In genomic region chr11:64241175-64241429, GRCh38 we compare ENCODE assay signal across 6 cellular contexts. TPM values are rescaled to one million over a fixed set of nuclear protein-coding genes. Genes with fewer than 3 reads are reported as not detected.
DNase-seq lines count a peak whose midpoint lies in the region; ATAC-seq and TF ChIP-seq lines count a peak whose summit lies in the region.

No MANE protein-coding gene starts in this region.

- peak overlapping the region; percentile 92 to 97 for H3K27ac Mint-ChIP-seq in stimulated activated naive CD8-positive, alpha-beta T cell treated with anti-CD3 and anti-CD28 coated beads, Interleukin-15, amount 100 ng/mL, for 72 hours

- TF ChIP-seq CTCF in esophagus squamous epithelium (IDR thresholded peaks at IDR 0.05): no peak

- H3K4me1 ChIP-seq in HUES48 (ENCODE audit: control insufficient read depth, insufficient read depth, low read length) (peaks cover 4% of the 10 kb centered on the region), esophagus squamous epithelium (peaks cover 66 to 91% (median 69%) of the 10 kb centered on the region in 3 donors)

- TF ChIP-seq POLR2A in esophagus squamous epithelium (IDR thresholded peaks at IDR 0.05): no peak

- peak overlapping the region; percentile 81 for H3K9ac ChIP-seq in HUES48 (ENCODE audit: low read depth, low read length)

- H3K36me3 ChIP-seq in HUES48 (ENCODE audit: control insufficient read depth, insufficient read depth, low read length): peaks cover 35% of the 10 kb centered on the region
- H3K36me3 ChIP-seq in esophagus squamous epithelium: peaks cover 0 to 57% (median 0%) of the 10 kb centered on the region in 3 donors

- no peaks in the 10 kb centered on the region for H3K9me3 Mint-ChIP-seq in stimulated activated naive CD8-positive, alpha-beta T cell treated with anti-CD3 and anti-CD28 coated beads, Interleukin-15, amount 100 ng/mL, for 72 hours

- H3K27ac ChIP-seq in HUES48 (ENCODE audit: low read depth, low read length) (peak overlapping the region; percentile 99), esophagus squamous epithelium (peak overlapping the region; percentile 95 to 100 (median 99))

- ATAC-seq in stimulated activated naive CD8-positive, alpha-beta T cell treated with anti-CD3 and anti-CD28 coated beads, Interleukin-15, amount 100 ng/mL, for 72 hours: peak; percentile 82

- DNase-seq in C1 segment of cervical spinal cord (lab: John Stamatoyannopoulos, UW): peak in 12 of 14 donors; percentile 91 to 100 (median 99)
- no peak for DNase-seq in esophagus squamous epithelium (lab: John Stamatoyannopoulos, UW)
- DNase-seq in stimulated activated naive CD8-positive, alpha-beta T cell treated with anti-CD3 and anti-CD28 coated beads, Interleukin-15, amount 100 ng/mL, for 72 hours: no peak
- no peak for DNase-seq in DMS 273 treated with DMSO at 0.1 percent for 48 hours (lab: John Stamatoyannopoulos, UW)
- no peak for DNase-seq in activated effector memory CD4-positive, alpha-beta T cell treated with anti-CD3 and anti-CD28 coated beads, Interleukin-2, amount 50 U/mL, for 16 hours

- H3K27me3 Mint-ChIP-seq in stimulated activated naive CD8-positive, alpha-beta T cell treated with anti-CD3 and anti-CD28 coated beads, Interleukin-15, amount 100 ng/mL, for 72 hours: no peaks in the 10 kb centered on the region

- WGBS in esophagus squamous epithelium, 2 donors: 0% methylated on average over 6 of the region's 25 CpGs; no CpG with 5 or more reads in 1 of the 2 donors

- peaks cover 74% of the 10 kb centered on the region for H3K4me1 Mint-ChIP-seq in stimulated activated naive CD8-positive, alpha-beta T cell treated with anti-CD3 and anti-CD28 coated beads, Interleukin-15, amount 100 ng/mL, for 72 hours

- H3K4me3 ChIP-seq in HUES48 (ENCODE audit: low read depth, low read length) (peak overlapping the region; percentile 81), esophagus squamous epithelium (peak overlapping the region; percentile 63 to 95 (median 86))

- H3K27me3 ChIP-seq in HUES48 (ENCODE audit: control insufficient read depth, insufficient read depth, low read length): no peaks in the 10 kb centered on the region
- no peaks in the 10 kb centered on the region for H3K27me3 ChIP-seq in esophagus squamous epithelium

- H3K4me3 Mint-ChIP-seq in stimulated activated naive CD8-positive, alpha-beta T cell treated with anti-CD3 and anti-CD28 coated beads, Interleukin-15, amount 100 ng/mL, for 72 hours: peak overlapping the region; percentile 82 to 93

- intact Hi-C loops in esophagus squamous epithelium (cut with DNase I): no loop called here

- H3K9me3 ChIP-seq in HUES48 (ENCODE audit: control insufficient read depth, insufficient read depth, low read length): no peaks in the 10 kb centered on the region
- H3K9me3 ChIP-seq in esophagus squamous epithelium: no peaks in the 10 kb centered on the region

RNA-seq across cellular contexts. Expression of gene FKBP2, which starts 0.2 kb away (rescaled TPM):
- 10 to 100 TPM; 50.7 to 89.6 (median 56.0) TPM for total RNA-seq in esophagus squamous epithelium

RNA-seq across cellular contexts. Expression of gene PPP1R14B, which starts 5.6 kb away (rescaled TPM):
- 100 to 1,000 TPM; 137 to 279 (median 203) TPM for total RNA-seq in esophagus squamous epithelium

RNA-seq across cellular contexts. Expression of gene VEGFB, which starts 6.7 kb away (rescaled TPM):
- 10 to 100 TPM; 18.0 to 50.5 (median 30.9) TPM for total RNA-seq in esophagus squamous epithelium

RNA-seq across cellular contexts. Expression of gene PLCB3, which starts 10.2 kb away (rescaled TPM):
- 10 to 100 TPM; 29.8 to 54.5 (median 42.4) TPM for total RNA-seq in esophagus squamous epithelium

RNA-seq across cellular contexts. Expression of gene DNAJC4, which starts 10.8 kb away (rescaled TPM):
- total RNA-seq in esophagus squamous epithelium: 10 to 100 TPM in 3 of 4 donors, 1 to 10 TPM in 1; 8.9 to 27.1 (median 16.8) TPM

Comparison
In these comparisons a context has a peak if more than half of its experiments do, and no peak if none do; other contexts are left out.
1. DNase-seq: peak in C1 segment of cervical spinal cord (12 of 14); none in esophagus squamous epithelium (single experiment), stimulated activated naive CD8-positive, alpha-beta T cell treated with anti-CD3 and anti-CD28 coated beads, Interleukin-15, amount 100 ng/mL, for 72 hours (0 of 2), DMS 273 treated with DMSO at 0.1 percent for 48 hours (single experiment) and activated effector memory CD4-positive, alpha-beta T cell treated with anti-CD3 and anti-CD28 coated beads, Interleukin-2, amount 50 U/mL, for 16 hours (single experiment).